ENCODE assay signal across 8 cellular contexts in genomic region chr7:28922618-28923331, GRCh38. TPM values are rescaled to one million over a fixed set of nuclear protein-coding genes. Genes with fewer than 3 reads are reported as not detected.
A peak's percentile ranks its signal among the peaks of the same experiment; 100 is the strongest.
DNase-seq lines count a peak whose midpoint lies in the region; ATAC-seq and TF ChIP-seq lines count a peak whose summit lies in the region.

No MANE protein-coding gene starts in this region.

- no peak overlapping the region for H3K27ac ChIP-seq in naive thymus-derived CD4-positive, alpha-beta T cell (ENCODE audit: low read depth, low read length)

- POLR2A ChIA-PET in naive thymus-derived CD4-positive, alpha-beta T cell (lab: Charles Lee) = no interaction called here

- intact Hi-C loops in naive thymus-derived CD4-positive, alpha-beta T cell (cut with micrococcal nuclease) = loop anchor here (1.0 to 10.0 kb wide), 8 partner anchors 180 to 1642 kb away; partner anchors contain the start of gene CHN2 (in 2 of the 2)

- no peak overlapping the region for H3K4me3 ChIP-seq in epithelial cell of proximal tubule (ENCODE audit: low read depth, low read length)
- no peak overlapping the region for H3K4me3 ChIP-seq in naive thymus-derived CD4-positive, alpha-beta T cell (ENCODE audit: low read length)

- H3K27me3 ChIP-seq in naive thymus-derived CD4-positive, alpha-beta T cell (ENCODE audit: control insufficient read depth in 2 of 2, insufficient read depth in 2 of 2, low read length in 2 of 2) = no peaks in the 10 kb centered on the region

- peaks cover 4 to 14% of the 10 kb centered on the region in 2 donors for H3K4me1 ChIP-seq in naive thymus-derived CD4-positive, alpha-beta T cell (ENCODE audit: control insufficient read depth in 2 of 2, insufficient read depth in 2 of 2, low read length in 2 of 2)

- H3K4me1 Mint-ChIP-seq in naive thymus-derived CD4-positive, alpha-beta T cell = peaks cover 0 to 33% (median 23%) of the 10 kb centered on the region in 7 donors
- H3K4me1 Mint-ChIP-seq in stimulated activated effector memory CD8-positive, alpha-beta T cell treated with anti-CD3 and anti-CD28 coated beads, Interleukin-12 subunit alpha, Interleukin-12 subunit beta, amount 100 ng/mL, for 72 hours = peaks cover 15% of the 10 kb centered on the region

- peak overlapping the region in 2 of 10 donors; percentile 11 to 50 for H3K4me3 Mint-ChIP-seq in naive thymus-derived CD4-positive, alpha-beta T cell
- no peak overlapping the region for H3K4me3 Mint-ChIP-seq in stimulated activated effector memory CD8-positive, alpha-beta T cell treated with anti-CD3 and anti-CD28 coated beads, Interleukin-12 subunit alpha, Interleukin-12 subunit beta, amount 100 ng/mL, for 72 hours

- H3K36me3 Mint-ChIP-seq in naive thymus-derived CD4-positive, alpha-beta T cell = no peaks in the 10 kb centered on the region
- no peaks in the 10 kb centered on the region for H3K36me3 Mint-ChIP-seq in stimulated activated effector memory CD8-positive, alpha-beta T cell treated with anti-CD3 and anti-CD28 coated beads, Interleukin-12 subunit alpha, Interleukin-12 subunit beta, amount 100 ng/mL, for 72 hours

- no peaks in the 10 kb centered on the region for H3K9me3 Mint-ChIP-seq in naive thymus-derived CD4-positive, alpha-beta T cell
- H3K9me3 Mint-ChIP-seq in stimulated activated effector memory CD8-positive, alpha-beta T cell treated with anti-CD3 and anti-CD28 coated beads, Interleukin-12 subunit alpha, Interleukin-12 subunit beta, amount 100 ng/mL, for 72 hours = no peaks in the 10 kb centered on the region

- peak; percentile 94 for DNase-seq in DMS53 (lab: John Stamatoyannopoulos, UW)
- DNase-seq in HS-27A (ENCODE audit: low read depth) = peak; percentile 12
- DNase-seq in NOMO-1 treated with DMSO at 0.1 percent for 48 hours (lab: John Stamatoyannopoulos, UW; ENCODE audit: unreplicated experiment) = peak; percentile 56
- peak; percentile 82 for DNase-seq in activated CD8-positive, alpha-beta memory T cell treated with anti-CD3 and anti-CD28 coated beads, Interleukin-2, amount 50 U/mL, for 48 hours
- DNase-seq in epithelial cell of proximal tubule (ENCODE audit: low read depth) = no peak
- DNase-seq in naive thymus-derived CD4-positive, alpha-beta T cell = peak; percentile 14 to 59 (median 50)
- DNase-seq in stimulated activated effector memory CD8-positive, alpha-beta T cell treated with anti-CD3 and anti-CD28 coated beads, Interleukin-12 subunit alpha, Interleukin-12 subunit beta, amount 100 ng/mL, for 72 hours (ENCODE audit: low spot score in 2 of 2) = peak; percentile 38 to 71

- H3K27me3 Mint-ChIP-seq in naive thymus-derived CD4-positive, alpha-beta T cell = peaks cover 0 to 27% (median 0%) of the 10 kb centered on the region in 5 donors

- TF ChIP-seq CTCF in epithelial cell of proximal tubule (conservative IDR thresholded peaks at IDR 0.05; ENCODE audit: low read depth, low read length) = peak; percentile 89

- H3K36me3 ChIP-seq in naive thymus-derived CD4-positive, alpha-beta T cell (ENCODE audit: control insufficient read depth in 2 of 3, insufficient read depth in 3 of 3, low read length in 3 of 3) = no peaks in the 10 kb centered on the region

- H3K9me3 ChIP-seq in naive thymus-derived CD4-positive, alpha-beta T cell (ENCODE audit: control insufficient read depth in 2 of 3, low read length in 3 of 3) = no peaks in the 10 kb centered on the region

- peak; percentile 56 for ATAC-seq in naive thymus-derived CD4-positive, alpha-beta T cell
- no peak for ATAC-seq in stimulated activated effector memory CD8-positive, alpha-beta T cell treated with anti-CD3 and anti-CD28 coated beads, Interleukin-12 subunit alpha, Interleukin-12 subunit beta, amount 100 ng/mL, for 72 hours
- no peak for ATAC-seq in GM21825 (IDR thresholded peaks at IDR 0.05; ENCODE audit: unreplicated experiment)

- CTCF ChIA-PET in naive thymus-derived CD4-positive, alpha-beta T cell (lab: Charles Lee) = interaction anchor here (0.7 to 5.3 kb wide), 13 partner anchors 11 to 489 kb away, joined by 3 to 39 read pairs (median 7); no protein-coding TSS in a partner anchor

- peak overlapping the region in 1 of 9 donors; percentile 32 for H3K27ac Mint-ChIP-seq in naive thymus-derived CD4-positive, alpha-beta T cell
- H3K27ac Mint-ChIP-seq in stimulated activated effector memory CD8-positive, alpha-beta T cell treated with anti-CD3 and anti-CD28 coated beads, Interleukin-12 subunit alpha, Interleukin-12 subunit beta, amount 100 ng/mL, for 72 hours = no peak overlapping the region

RNA-seq across cellular contexts. Expression of gene TRIL, which starts 35.4 kb away (rescaled TPM):
- total RNA-seq in epithelial cell of proximal tubule = 0.06 and 0.80 TPM in 2 replicates
- under 1 TPM in 1 of 5 experiments, not detected in 4; 0.07 TPM for total RNA-seq in naive thymus-derived CD4-positive, alpha-beta T cell
- not detected for polyA plus RNA-seq in naive thymus-derived CD4-positive, alpha-beta T cell
